8 cellular contexts compared by ENCODE assay signal in genomic region chr1:39409055-39409816, GRCh38.
DNase-seq lines count a peak whose midpoint lies in the region; ATAC-seq and TF ChIP-seq lines count a peak whose summit lies in the region.

No MANE protein-coding gene starts in this region.

- peak overlapping the region; percentile 77 for H3K27ac ChIP-seq in osteoblast (ENCODE audit: low read depth, low read length)

- peaks cover 2% of the 10 kb centered on the region for H3K36me3 Mint-ChIP-seq in activated naive CD4-positive, alpha-beta T cell treated with anti-CD3 and anti-CD28 coated beads, Interleukin-2, amount 50 U/mL, for 24 hours

- ATAC-seq in GM19467 (IDR thresholded peaks at IDR 0.05; ENCODE audit: unreplicated experiment) (peak; percentile 1), Right ventricle myocardium inferior (peak; percentile 8)

- H3K79me2 ChIP-seq in osteoblast (ENCODE audit: insufficient read depth, low read length), result peaks cover 56% of the 10 kb centered on the region

- H3K27me3 Mint-ChIP-seq in activated naive CD4-positive, alpha-beta T cell treated with anti-CD3 and anti-CD28 coated beads, Interleukin-2, amount 50 U/mL, for 24 hours, result no peaks in the 10 kb centered on the region

- H3K4me1 Mint-ChIP-seq in activated naive CD4-positive, alpha-beta T cell treated with anti-CD3 and anti-CD28 coated beads, Interleukin-2, amount 50 U/mL, for 24 hours, result peaks cover 70% of the 10 kb centered on the region

- no peaks in the 10 kb centered on the region for H3K9me3 Mint-ChIP-seq in activated naive CD4-positive, alpha-beta T cell treated with anti-CD3 and anti-CD28 coated beads, Interleukin-2, amount 50 U/mL, for 24 hours

- peak; percentile 79 for DNase-seq in COLO668 (lab: John Stamatoyannopoulos, UW; ENCODE audit: unreplicated experiment)
- DNase-seq in NCI-H1105 (lab: John Stamatoyannopoulos, UW), result peak; percentile 19
- peak; percentile 72 for DNase-seq in Right ventricle myocardium inferior (ENCODE audit: missing footprints)
- DNase-seq in osteoblast (ENCODE audit: insufficient read length, low spot score, missing footprints), result peak; percentile 94
- no peak for DNase-seq in NAMALWA (ENCODE audit: low spot score)
- DNase-seq in SKM-1 treated with dmso at 0.1 percent for 144 hours (lab: John Stamatoyannopoulos, UW; ENCODE audit: unreplicated experiment), result no peak

- H3K36me3 ChIP-seq in osteoblast (ENCODE audit: insufficient read depth, low read length), result peaks cover 15% of the 10 kb centered on the region

- H3K27ac Mint-ChIP-seq in activated naive CD4-positive, alpha-beta T cell treated with anti-CD3 and anti-CD28 coated beads, Interleukin-2, amount 50 U/mL, for 24 hours, result no peak overlapping the region

- H4K20me1 ChIP-seq in osteoblast (ENCODE audit: insufficient read depth, low read length), result peaks cover 39% of the 10 kb centered on the region

- no peak for TF ChIP-seq CTCF in osteoblast (IDR thresholded peaks at IDR 0.05; ENCODE audit: extremely low read depth, low read depth, low read length)

- H3K4me3 Mint-ChIP-seq in activated naive CD4-positive, alpha-beta T cell treated with anti-CD3 and anti-CD28 coated beads, Interleukin-2, amount 50 U/mL, for 24 hours, result peak overlapping the region; percentile 69

- no peaks in the 10 kb centered on the region for H3K9me3 ChIP-seq in osteoblast (ENCODE audit: low read depth, low read length)

- H3K4me1 ChIP-seq in osteoblast (ENCODE audit: insufficient read depth, low read length), result peaks cover 66% of the 10 kb centered on the region

- H3K27me3 ChIP-seq in osteoblast (ENCODE audit: insufficient read depth, low read length), result no peaks in the 10 kb centered on the region

- H3K4me3 ChIP-seq in osteoblast (ENCODE audit: insufficient read depth, low read length), result peak overlapping the region; percentile 80

- intact Hi-C loops in Right ventricle myocardium inferior (cut with DNase I), result loop anchor here (2.0 kb wide), 1 partner anchor 14 kb away; no protein-coding TSS in a partner anchor

- peak overlapping the region; percentile 86 for H3K4me2 ChIP-seq in osteoblast (ENCODE audit: insufficient read depth, low read length)

- H2AFZ ChIP-seq in osteoblast (ENCODE audit: low read length), result no peak overlapping the region

Comparison
In these comparisons a context has a peak if more than half of its experiments do, and no peak if none do; other contexts are left out.
1. DNase-seq: peak in COLO668 (single experiment), NCI-H1105 (single experiment), Right ventricle myocardium inferior (single experiment) and osteoblast (single experiment); none in NAMALWA (single experiment) and SKM-1 treated with dmso at 0.1 percent for 144 hours (single experiment).